23 cellular contexts compared by ENCODE assay signal in genomic region chr15:96312641-96313335, GRCh38. TPM values are rescaled to one million over a fixed set of nuclear protein-coding genes. Genes with fewer than 3 reads are reported as not detected.
DNase-seq lines count a peak whose midpoint lies in the region; ATAC-seq and TF ChIP-seq lines count a peak whose summit lies in the region.
"Had no signal": no experiment of that assay in that cellular context is flagged by ENCODE, and none has a peak within 500 bp of the region (broad histone marks: within the 10 kb centered on the region; RNA-seq: fewer than 3 reads in every experiment).

No MANE protein-coding gene starts in this region.

- no peaks in the 10 kb centered on the region for H3K9me2 ChIP-seq in PC-9 (ENCODE audit: insufficient read depth)

- DNase-seq in ELR (ENCODE audit: low read depth) (peak; percentile 77), PC-9 (peak in 1 of 2 experiments; percentile 85), fibroblast of gingiva (ENCODE audit: low read depth) (peak; percentile 75), GM10248 (ENCODE audit: extremely low spot score) (no peak), WTC11 (ENCODE audit: low spot score) (no peak), NCI-H2107 treated with DMSO at 0.1 percent for 48 hours (lab: John Stamatoyannopoulos, UW; ENCODE audit: unreplicated experiment) (no peak)
- DNase-seq: activated CD4-positive, alpha-beta T cell treated with anti-CD3 and anti-CD28 coated beads, Interleukin-2, amount 10 ng/mL, durations not matched to agents 7 days and 5 days; CD8-positive, alpha-beta T cell; DMS53; gastrocnemius medialis; left ventricle myocardium inferior; MG63; NCI-H69; SHP77; stimulated activated CD4-positive, alpha-beta T cell treated with anti-CD3 and anti-CD28 coated beads, Interleukin-4, amount 100 ng/mL, for 24 hours; stimulated activated naive CD8-positive, alpha-beta T cell treated with anti-CD3 and anti-CD28 coated beads, Interleukin-15, amount 100 ng/mL, for 72 hours; transverse colon had no signal

- H3F3A ChIP-seq in PC-9 (ENCODE audit: insufficient read depth, low read depth) = peaks cover 15% of the 10 kb centered on the region

- peak overlapping the region; percentile 30; the same call in 1 of the 2 replicates for H3K4me2 ChIP-seq in PC-9

- H3K27ac Mint-ChIP-seq in nephron = peak overlapping the region; percentile 64 to 93 (median 88)
- no peak overlapping the region for H3K27ac Mint-ChIP-seq in WTC11
- H3K27ac Mint-ChIP-seq: activated CD4-positive, alpha-beta T cell treated with anti-CD3 and anti-CD28 coated beads, Interleukin-2, amount 10 ng/mL, durations not matched to agents 7 days and 5 days; activated naive CD8-positive, alpha-beta T cell; activated T-helper 17 cell treated with anti-CD3 and anti-CD28 coated beads, Interleukin-2, amount 50 U/mL, for 72 hours; CD8-positive, alpha-beta T cell; stimulated activated naive CD8-positive, alpha-beta T cell treated with anti-CD3 and anti-CD28 coated beads, Interleukin-15, amount 100 ng/mL, for 72 hours had no signal

- H3K4me3 Mint-ChIP-seq in nephron (no peak overlapping the region), WTC11 (no peak overlapping the region)
- H3K4me3 Mint-ChIP-seq: activated CD4-positive, alpha-beta T cell treated with anti-CD3 and anti-CD28 coated beads, Interleukin-2, amount 10 ng/mL, durations not matched to agents 7 days and 5 days; activated naive CD8-positive, alpha-beta T cell; activated T-helper 17 cell treated with anti-CD3 and anti-CD28 coated beads, Interleukin-2, amount 50 U/mL, for 72 hours; CD8-positive, alpha-beta T cell; stimulated activated naive CD8-positive, alpha-beta T cell treated with anti-CD3 and anti-CD28 coated beads, Interleukin-15, amount 100 ng/mL, for 72 hours had no signal

- no peak overlapping the region for H2AFZ ChIP-seq in PC-9

- BruUV-seq in PC-9 (replicated peaks; lab: Mats Ljungman, UMichigan) = no TSS peak

- peak overlapping the region; percentile 51 for H3K27ac ChIP-seq in PC-9
- H3K27ac ChIP-seq: gastrocnemius medialis, HL-60, transverse colon had no signal

- no peak overlapping the region for H3K4me3 ChIP-seq in PC-9
- H3K4me3 ChIP-seq: gastrocnemius medialis, left ventricle myocardium inferior, MG63, transverse colon had no signal

- POLR2A ChIA-PET in PC-9 (lab: Charles Lee; ENCODE audit: unreplicated experiment) = interaction anchor here (0.7 kb wide), 1 partner anchor 13 kb away, joined by 4 read pairs; no protein-coding TSS in a partner anchor
- POLR2A ChIA-PET in GM10248 (lab: Yijun Ruan, JAX) = no interaction called here
- POLR2A ChIA-PET in WTC11 (lab: Charles Lee) = no interaction called here

- no peaks in the 10 kb centered on the region for H3K27me3 ChIP-seq in PC-9 (ENCODE audit: insufficient read depth, low read depth)
- H3K27me3 ChIP-seq: MG63 had no signal

- TF ChIP-seq CTCF in PC-9 (conservative IDR thresholded peaks at IDR 0.05) (no peak), nephron (IDR thresholded peaks at IDR 0.05; ENCODE audit: unreplicated experiment in 3 of 3) (no peak), GM10248 (IDR thresholded peaks at IDR 0.05; ENCODE audit: control extremely low read depth, extremely low read depth, low read depth, missing control alignments) (no peak), WTC11 (IDR thresholded peaks at IDR 0.05) (no peak)

- no peaks in the 10 kb centered on the region for H3K9me3 Mint-ChIP-seq in nephron
- H3K9me3 Mint-ChIP-seq in WTC11 = no peaks in the 10 kb centered on the region
- H3K9me3 Mint-ChIP-seq: activated CD4-positive, alpha-beta T cell treated with anti-CD3 and anti-CD28 coated beads, Interleukin-2, amount 10 ng/mL, durations not matched to agents 7 days and 5 days; activated T-helper 17 cell treated with anti-CD3 and anti-CD28 coated beads, Interleukin-2, amount 50 U/mL, for 72 hours; CD8-positive, alpha-beta T cell; stimulated activated naive CD8-positive, alpha-beta T cell treated with anti-CD3 and anti-CD28 coated beads, Interleukin-15, amount 100 ng/mL, for 72 hours had no signal

- no peaks in the 10 kb centered on the region for H3K9me3 ChIP-seq in PC-9 (ENCODE audit: insufficient read depth, low read depth)
- H3K9me3 ChIP-seq: gastrocnemius medialis, left ventricle myocardium inferior, MG63, transverse colon had no signal

- H3K4me1 ChIP-seq in PC-9 (replicated peaks; ENCODE audit: insufficient read depth) = peaks cover 17% of the 10 kb centered on the region
- H3K4me1 ChIP-seq: transverse colon had no signal

- CTCF ChIA-PET in PC-9 (lab: Charles Lee) (interaction anchor here (0.5 kb wide), 1 partner anchor 273 kb away, joined by 13 read pairs; no protein-coding TSS in a partner anchor), GM10248 (lab: Yijun Ruan, JAX) (no interaction called here), WTC11 (lab: Charles Lee) (interaction anchor here (3.2 kb wide), 1 partner anchor 14 kb away, joined by 13 read pairs; no protein-coding TSS in a partner anchor)

- H3K4me1 Mint-ChIP-seq in nephron (peaks cover 67% of the 10 kb centered on the region), WTC11 (peaks cover 23% of the 10 kb centered on the region)
- H3K4me1 Mint-ChIP-seq: activated CD4-positive, alpha-beta T cell treated with anti-CD3 and anti-CD28 coated beads, Interleukin-2, amount 10 ng/mL, durations not matched to agents 7 days and 5 days; activated T-helper 17 cell treated with anti-CD3 and anti-CD28 coated beads, Interleukin-2, amount 50 U/mL, for 72 hours; stimulated activated naive CD8-positive, alpha-beta T cell treated with anti-CD3 and anti-CD28 coated beads, Interleukin-15, amount 100 ng/mL, for 72 hours had no signal

- H3K36me3 ChIP-seq in PC-9 (ENCODE audit: low read depth) = no peaks in the 10 kb centered on the region
- H3K36me3 ChIP-seq: gastrocnemius medialis, left ventricle myocardium inferior, MG63, transverse colon had no signal

- ATAC-seq in HG02623 (IDR thresholded peaks at IDR 0.05; ENCODE audit: unreplicated experiment) = no peak
- ATAC-seq in WTC11 = no peak
- ATAC-seq: activated T-helper 17 cell treated with anti-CD3 and anti-CD28 coated beads, Interleukin-2, amount 50 U/mL, for 72 hours; CD8-positive, alpha-beta T cell; gastrocnemius medialis; stimulated activated naive CD8-positive, alpha-beta T cell treated with anti-CD3 and anti-CD28 coated beads, Interleukin-15, amount 100 ng/mL, for 72 hours had no signal

- intact Hi-C loops in PC-9 (cut with micrococcal nuclease; ENCODE audit: unreplicated experiment) = no loop called here

- H3K27me3 Mint-ChIP-seq in nephron (ENCODE audit: low read depth) (peaks cover 14% of the 10 kb centered on the region), WTC11 (ENCODE audit: low read depth) (peaks cover 35% of the 10 kb centered on the region)

- no peaks in the 10 kb centered on the region for H3K79me2 ChIP-seq in PC-9 (ENCODE audit: low read depth)

- H3K36me3 Mint-ChIP-seq in nephron (ENCODE audit: low read depth) (peaks cover 53% of the 10 kb centered on the region), WTC11 (no peaks in the 10 kb centered on the region)
- H3K36me3 Mint-ChIP-seq: activated naive CD8-positive, alpha-beta T cell; CD8-positive, alpha-beta T cell had no signal

- H4K20me1 ChIP-seq in PC-9 (ENCODE audit: insufficient read depth) = no peaks in the 10 kb centered on the region

TF ChIP-seq in WTC11, 78 proteins besides CTCF, POLR2A, EP300 and RAD21:
- TF ChIP-seq E2F4 (CRISPR knock-in tag; IDR thresholded peaks at IDR 0.05; ENCODE audit: borderline replicate concordance, low read depth) = no peak
- no peak for TF ChIP-seq CREB1 (CRISPR knock-in tag; IDR thresholded peaks at IDR 0.05)

RNA-seq across cellular contexts. Expression of gene NR2F2, which starts 17.7 kb away (rescaled TPM):
- total RNA-seq in PC-9 (2021) (48.4 and 72.1 TPM in 2 replicates), WTC11 (2021) (0.27 to 0.57 TPM (median 0.55 TPM) in 3 replicates)
- total RNA-seq: activated CD4-positive, alpha-beta T cell treated with anti-CD3 and anti-CD28 coated beads, Interleukin-2, amount 10 ng/mL, durations not matched to agents 7 days and 5 days; activated T-helper 17 cell treated with anti-CD3 and anti-CD28 coated beads, Interleukin-2, amount 50 U/mL, for 72 hours; CD8-positive, alpha-beta T cell; T-helper 1 cell treated with Interleukin-12 subunit alpha and Interleukin-12 subunit beta and Interleukin-4 antibody, amounts not matched to agents 30 ng/mL and 1 ng/mL, for 36 hours had no signal

Comparison
In these comparisons a context has a peak if more than half of its experiments do, and no peak if none do; other contexts are left out.
1. DNase-seq: peak in ELR (single experiment) and fibroblast of gingiva (single experiment); none in GM10248 (single experiment), WTC11 (single experiment) and NCI-H2107 treated with DMSO at 0.1 percent for 48 hours (single experiment).
2. RNA of gene NR2F2, which starts 17.7 kb away (total RNA-seq): 48.4 to 72.1 TPM in PC-9; 0.27 to 0.57 TPM in WTC11; every median in the first group is over 10 times any median in the second.